In the genomic region with DNA sequence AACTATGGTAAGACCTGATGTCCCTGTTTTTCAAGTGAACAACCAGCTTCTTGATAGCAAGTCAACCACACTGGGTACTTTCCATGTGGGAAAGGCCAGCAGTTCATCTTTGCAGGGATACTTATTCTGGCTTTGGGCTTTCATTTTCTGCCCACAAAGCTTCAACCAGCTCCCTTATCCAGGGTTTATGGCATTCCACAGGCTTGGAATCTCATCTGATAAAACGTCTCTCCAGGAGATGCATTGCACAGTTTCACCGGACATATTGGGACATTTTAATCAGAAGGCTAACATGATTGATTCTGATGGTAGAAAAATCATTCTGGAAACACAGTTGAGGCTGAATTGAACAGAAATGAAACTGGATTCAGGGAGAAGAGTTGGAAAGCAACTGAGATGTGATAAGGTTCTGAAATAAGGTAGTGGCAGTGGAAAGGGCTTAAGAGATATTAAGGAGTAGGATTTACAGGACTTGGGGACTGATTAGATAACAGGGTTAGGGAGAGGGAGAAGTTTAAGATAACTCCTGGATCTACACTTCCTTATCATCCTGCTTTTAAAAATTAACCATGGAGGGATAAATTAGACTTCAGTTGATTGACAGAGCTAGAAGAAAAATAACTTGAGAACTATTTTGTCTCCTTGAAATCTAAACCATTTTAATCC, we compare ENCODE assay signal across 19 cellular contexts.
"Had no signal": no experiment of that assay in that cellular context is flagged by ENCODE, and none has a peak within 500 bp of the region (broad histone marks: within the 10 kb centered on the region; RNA-seq: fewer than 3 reads in every experiment).

No MANE protein-coding gene starts in this region.

- DNase-seq: islet precursor cell; left ventricle myocardium inferior; naive thymus-derived CD8-positive, alpha-beta T cell; nucleus accumbens; right lobe of liver; stimulated activated CD4-positive, alpha-beta T cell treated with anti-CD3 and anti-CD28 coated beads, Interleukin-1b, Interleukin-23, amount 100 ng/mL, for 48 hours; stimulated activated CD4-positive, alpha-beta T cell treated with anti-CD3 and anti-CD28 coated beads, Interleukin-2, amount 100 ng/mL, for 48 hours; stimulated activated naive B cell treated with anti-CD40 and anti-IgM and Interleukin-4, amounts not matched to agents 10 μg/mL and 1 μg/mL and 100 μg/mL, for 72 hours; stimulated activated naive CD8-positive, alpha-beta T cell treated with anti-CD3 and anti-CD28 coated beads, Interleukin-15, Interleukin-2, amounts not matched to agents 100 U/mL and 50 U/mL, for 24 hours; stomach; testis; thyroid gland; transverse colon; upper lobe of left lung had no signal

- H2AFZ ChIP-seq: parathyroid adenoma had no signal

- H3K9ac ChIP-seq: parathyroid adenoma had no signal

- H3K4me3 ChIP-seq: left ventricle myocardium inferior, lung, right atrium auricular region, right lobe of liver, smooth muscle cell, stomach, testis, thyroid gland, transverse colon, upper lobe of left lung, vagina had no signal

- H3K36me3 ChIP-seq: left ventricle myocardium inferior, right atrium auricular region, right lobe of liver, stomach, thyroid gland, transverse colon, upper lobe of left lung, vagina had no signal

- H3K79me2 ChIP-seq: parathyroid adenoma had no signal

- H3K27me3 ChIP-seq: right atrium auricular region, right lobe of liver, stomach, testis, thyroid gland, transverse colon, upper lobe of left lung, vagina had no signal

- H3K27ac ChIP-seq: left ventricle myocardium inferior, parathyroid adenoma, right atrium auricular region, right lobe of liver, stomach, testis, thyroid gland, transverse colon, upper lobe of left lung, vagina had no signal

- H3K4me1 ChIP-seq: left ventricle myocardium inferior, parathyroid adenoma, right atrium auricular region, testis, thyroid gland, transverse colon, upper lobe of left lung, vagina had no signal

- H3K9me3 ChIP-seq: left ventricle myocardium inferior, right atrium auricular region, right lobe of liver, stomach, testis, thyroid gland, transverse colon, upper lobe of left lung, vagina had no signal

- H3K4me2 ChIP-seq: smooth muscle cell had no signal
